In genomic region chr22:17552737-17553136, GRCh38 we compare ENCODE assay signal across 1 cellular context.
TF ChIP-seq lines count a peak whose summit lies in the region.

No MANE protein-coding gene starts in this region.

TF ChIP-seq in IMR-90, 13 proteins besides CTCF, POLR2A, EP300 and RAD21:
- TF ChIP-seq FOS (IDR thresholded peaks at IDR 0.05; ENCODE audit: low read depth, low read length) (no peak), CHD1 (IDR thresholded peaks at IDR 0.05; ENCODE audit: low read depth, low read length) (no peak), MXI1 (IDR thresholded peaks at IDR 0.05; ENCODE audit: borderline replicate concordance, low read depth, low read length) (no peak), SMC3 (IDR thresholded peaks at IDR 0.05; ENCODE audit: low read depth, low read length) (no peak), RFX5 (IDR thresholded peaks at IDR 0.05; ENCODE audit: low read depth, low read length) (no peak), BHLHE40 (IDR thresholded peaks at IDR 0.05; ENCODE audit: low read depth, low read length) (no peak), RCOR1 (IDR thresholded peaks at IDR 0.05; ENCODE audit: insufficient replicate concordance, low read length) (no peak)
- TF ChIP-seq, protein P1, sequence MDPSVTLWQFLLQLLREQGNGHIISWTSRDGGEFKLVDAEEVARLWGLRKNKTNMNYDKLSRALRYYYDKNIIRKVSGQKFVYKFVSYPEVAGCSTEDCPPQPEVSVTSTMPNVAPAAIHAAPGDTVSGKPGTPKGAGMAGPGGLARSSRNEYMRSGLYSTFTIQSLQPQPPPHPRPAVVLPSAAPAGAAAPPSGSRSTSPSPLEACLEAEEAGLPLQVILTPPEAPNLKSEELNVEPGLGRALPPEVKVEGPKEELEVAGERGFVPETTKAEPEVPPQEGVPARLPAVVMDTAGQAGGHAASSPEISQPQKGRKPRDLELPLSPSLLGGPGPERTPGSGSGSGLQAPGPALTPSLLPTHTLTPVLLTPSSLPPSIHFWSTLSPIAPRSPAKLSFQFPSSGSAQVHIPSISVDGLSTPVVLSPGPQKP (IDR thresholded peaks at IDR 0.05; ENCODE audit: borderline replicate concordance, low read depth, low read length): no peak
